ENCODE assay signal across 20 cellular contexts in genomic region chr6:128350416-128351254, GRCh38.
DNase-seq lines count a peak whose midpoint lies in the region; FAIRE-seq and TF ChIP-seq lines count a peak whose summit lies in the region.
"Had no signal": no experiment of that assay in that cellular context is flagged by ENCODE, and none has a peak within 500 bp of the region (broad histone marks: within the 10 kb centered on the region; RNA-seq: fewer than 3 reads in every experiment).

No MANE protein-coding gene starts in this region.

- H3K36me3 ChIP-seq in endothelial cell of umbilical vein (ENCODE audit: control insufficient read depth in 2 of 2, extremely low read depth in 1 of 2, insufficient read depth in 2 of 2, low read length in 2 of 2), result no peaks in the 10 kb centered on the region
- H3K36me3 ChIP-seq in small intestine (ENCODE audit: control insufficient read depth in 2 of 2, insufficient read depth in 2 of 2, low read length in 2 of 2), result no peaks in the 10 kb centered on the region
- H3K36me3 ChIP-seq: stomach had no signal

- H3K36me3 Mint-ChIP-seq in mesothelial cell of epicardium (no peaks in the 10 kb centered on the region), CD14-positive monocyte (no peaks in the 10 kb centered on the region)
- H3K36me3 Mint-ChIP-seq: activated naive CD4-positive, alpha-beta T cell treated with anti-CD3 and anti-CD28 coated beads, Interleukin-2, amount 50 U/mL, for 24 hours; natural killer cell treated with Interleukin-12 subunit alpha and Interleukin-12 subunit beta and Interleukin-15 and Interleukin-18, amount 100 ng/mL, for 72 hours had no signal

- H4K20me1 ChIP-seq in endothelial cell of umbilical vein (replicated peaks; ENCODE audit: control insufficient read depth, extremely low read depth, insufficient read depth, low read length), result no peaks in the 10 kb centered on the region

- DNase-seq in Daoy (ENCODE audit: low read depth), result peak; percentile 13
- DNase-seq in NCI-H226, result peak; percentile 82
- no peak for DNase-seq in endothelial cell of umbilical vein (ENCODE audit: low read depth, low spot score)
- no peak for DNase-seq in mesothelial cell of epicardium (ENCODE audit: low spot score in 2 of 2, unreplicated experiment in 2 of 2)
- no peak for DNase-seq in GF-D8 (lab: John Stamatoyannopoulos, UW)
- DNase-seq in CD14-positive monocyte (ENCODE audit: low spot score), result no peak
- no peak for DNase-seq in dorsolateral prefrontal cortex
- DNase-seq in small intestine, result no peak
- DNase-seq: activated CD8-positive, alpha-beta memory T cell treated with anti-CD3 and anti-CD28 coated beads, Interleukin-2, amount 50 U/mL, for 4 hours; KG1; NCI-H187 treated with DMSO at 0.1 percent for 48 hours; NK-92 treated with Interleukin-12 subunit alpha and Interleukin-12 subunit beta, amount 100 ng/mL, for 24 hours; stomach had no signal

- CTCF ChIA-PET in endothelial cell of umbilical vein (lab: Charles Lee), result interaction anchor here (1.6 to 1.8 kb wide), 2 partner anchors 9 to 166 kb away, joined by 3 to 5 read pairs; no protein-coding TSS in a partner anchor

- no peaks in the 10 kb centered on the region for H3K27me3 Mint-ChIP-seq in mesothelial cell of epicardium (ENCODE audit: low read depth)
- H3K27me3 Mint-ChIP-seq in CD14-positive monocyte (ENCODE audit: low read depth in 3 of 3), result peaks cover 1 to 2% (median 2%) of the 10 kb centered on the region in 3 donors
- H3K27me3 Mint-ChIP-seq: activated naive CD4-positive, alpha-beta T cell treated with anti-CD3 and anti-CD28 coated beads, Interleukin-2, amount 50 U/mL, for 24 hours; dendritic cell treated with granulocyte-macrophage colony-stimulating factor and Interleukin-4, amounts not matched to agents 40 ng/mL and 50 ng/mL, for 4 days had no signal

- H3K9me3 Mint-ChIP-seq in mesothelial cell of epicardium, result no peaks in the 10 kb centered on the region
- peaks cover 0 to 2% (median 0%) of the 10 kb centered on the region in 7 donors for H3K9me3 Mint-ChIP-seq in CD14-positive monocyte
- H3K9me3 Mint-ChIP-seq: activated naive CD4-positive, alpha-beta T cell treated with anti-CD3 and anti-CD28 coated beads, Interleukin-2, amount 50 U/mL, for 24 hours; dendritic cell treated with granulocyte-macrophage colony-stimulating factor and Interleukin-4, amounts not matched to agents 40 ng/mL and 50 ng/mL, for 4 days; natural killer cell treated with Interleukin-12 subunit alpha and Interleukin-12 subunit beta and Interleukin-15 and Interleukin-18, amount 100 ng/mL, for 72 hours had no signal

- WGBS in small intestine, 3 donors, result 41 to 65% (median 52%) methylated on average over 6 of the region's 6 CpGs

- dilution Hi-C loops in endothelial cell of umbilical vein (cut with MboI; ENCODE audit: extremely low pct_ligation_motif_present, low sequenced_read_pairs), result no loop called here

- H3K27me3 ChIP-seq in endothelial cell of umbilical vein (ENCODE audit: control insufficient read depth in 2 of 2, insufficient read depth in 2 of 2, low read length in 2 of 2), result no peaks in the 10 kb centered on the region
- H3K27me3 ChIP-seq in dorsolateral prefrontal cortex, result no peaks in the 10 kb centered on the region
- H3K27me3 ChIP-seq in small intestine (ENCODE audit: control insufficient read depth in 2 of 2, insufficient read depth in 2 of 2, low read length in 2 of 2), result no peaks in the 10 kb centered on the region
- H3K27me3 ChIP-seq: stomach had no signal

- FAIRE-seq in endothelial cell of umbilical vein (lab: Jason Lieb, UNC) (no peak), small intestine (lab: Jason Lieb, UNC) (no peak)
- FAIRE-seq: GM18507 had no signal

- no peaks in the 10 kb centered on the region for H3K9me1 ChIP-seq in endothelial cell of umbilical vein (replicated peaks; ENCODE audit: control insufficient read depth, extremely low read depth, insufficient read depth, low read length)

- no peaks in the 10 kb centered on the region for H3K9me3 ChIP-seq in endothelial cell of umbilical vein (replicated peaks; ENCODE audit: control insufficient read depth, insufficient read depth, low read length)
- H3K9me3 ChIP-seq in small intestine (ENCODE audit: control insufficient read depth, low read depth), result no peaks in the 10 kb centered on the region
- H3K9me3 ChIP-seq: stomach had no signal

- TF ChIP-seq CTCF in endothelial cell of umbilical vein (IDR thresholded peaks at IDR 0.05; ENCODE audit: extremely low read depth in 1 of 2, insufficient read depth in 1 of 2, low read depth in 1 of 2, low read length in 2 of 2) (no peak), mesothelial cell of epicardium (IDR thresholded peaks at IDR 0.05; ENCODE audit: unreplicated experiment) (no peak), CD14-positive monocyte (IDR thresholded peaks at IDR 0.05) (no peak), dorsolateral prefrontal cortex (IDR thresholded peaks at IDR 0.05 in 54 of 56, conservative IDR thresholded peaks at IDR 0.05 in 2 of 56; ENCODE audit: low read depth in 1 of 56, partially characterized antibody in 56 of 56) (no peak)

- POLR2A ChIA-PET in endothelial cell of umbilical vein (lab: Charles Lee), result no interaction called here

- H3K4me3 ChIP-seq in endothelial cell of umbilical vein (replicated peaks in 1 of 3; ENCODE audit: insufficient read depth in 1 of 3, low read depth in 1 of 3, low read length in 3 of 3), result no peak overlapping the region
- H3K4me3 ChIP-seq in dorsolateral prefrontal cortex, result no peak overlapping the region
- no peak overlapping the region for H3K4me3 ChIP-seq in small intestine (ENCODE audit: low read depth in 1 of 2, low read length in 2 of 2)
- H3K4me3 ChIP-seq: SK-N-MC, stomach had no signal

- H3K27ac ChIP-seq in endothelial cell of umbilical vein (ENCODE audit: insufficient read depth, low read depth, low read length), result no peak overlapping the region
- peak overlapping the region in 3 of 59 donors; percentile 11 to 26 (median 17) for H3K27ac ChIP-seq in dorsolateral prefrontal cortex
- no peak overlapping the region for H3K27ac ChIP-seq in small intestine (ENCODE audit: low read depth in 1 of 2, low read length in 1 of 2)
- H3K27ac ChIP-seq: C4-2B, SK-N-MC, VCaP had no signal

- no peak overlapping the region for H3K9ac ChIP-seq in endothelial cell of umbilical vein (replicated peaks; ENCODE audit: extremely low read depth, insufficient read depth, low read length)

- no peak for TF ChIP-seq POLR2A in endothelial cell of umbilical vein (IDR thresholded peaks at IDR 0.05; ENCODE audit: low read depth, low read length)

- no peak overlapping the region for H2AFZ ChIP-seq in endothelial cell of umbilical vein (ENCODE audit: low read depth, low read length)

- H3K79me2 ChIP-seq in endothelial cell of umbilical vein (ENCODE audit: control insufficient read depth, insufficient read depth, low read length), result peaks cover 22% of the 10 kb centered on the region

- no peak overlapping the region for H3K4me3 Mint-ChIP-seq in mesothelial cell of epicardium
- H3K4me3 Mint-ChIP-seq in CD14-positive monocyte, result no peak overlapping the region
- H3K4me3 Mint-ChIP-seq: activated naive CD4-positive, alpha-beta T cell treated with anti-CD3 and anti-CD28 coated beads, Interleukin-2, amount 50 U/mL, for 24 hours; dendritic cell treated with granulocyte-macrophage colony-stimulating factor and Interleukin-4, amounts not matched to agents 40 ng/mL and 50 ng/mL, for 4 days; natural killer cell treated with Interleukin-12 subunit alpha and Interleukin-12 subunit beta and Interleukin-15 and Interleukin-18, amount 100 ng/mL, for 72 hours had no signal

- no TSS peak for BruUV-seq in endothelial cell of umbilical vein (replicated peaks; lab: Mats Ljungman, UMichigan)

- H3K4me2 ChIP-seq in endothelial cell of umbilical vein (ENCODE audit: insufficient read depth, low read length), result no peak overlapping the region

- H3K27ac Mint-ChIP-seq in mesothelial cell of epicardium (peak overlapping the region; percentile 63), CD14-positive monocyte (no peak overlapping the region)
- H3K27ac Mint-ChIP-seq: activated naive CD4-positive, alpha-beta T cell treated with anti-CD3 and anti-CD28 coated beads, Interleukin-2, amount 50 U/mL, for 24 hours; dendritic cell treated with granulocyte-macrophage colony-stimulating factor and Interleukin-4, amounts not matched to agents 40 ng/mL and 50 ng/mL, for 4 days; natural killer cell treated with Interleukin-12 subunit alpha and Interleukin-12 subunit beta and Interleukin-15 and Interleukin-18, amount 100 ng/mL, for 72 hours had no signal

- intact Hi-C loops in endothelial cell of umbilical vein (cut with micrococcal nuclease) (no loop called here), CD14-positive monocyte (cut with micrococcal nuclease) (no loop called here), dorsolateral prefrontal cortex (cut with DNase I) (no loop called here)

- peaks cover 33% of the 10 kb centered on the region for H3K4me1 Mint-ChIP-seq in mesothelial cell of epicardium
- H3K4me1 Mint-ChIP-seq in CD14-positive monocyte, result no peaks in the 10 kb centered on the region
- H3K4me1 Mint-ChIP-seq: activated naive CD4-positive, alpha-beta T cell treated with anti-CD3 and anti-CD28 coated beads, Interleukin-2, amount 50 U/mL, for 24 hours had no signal

- H3K4me1 ChIP-seq in endothelial cell of umbilical vein (ENCODE audit: control insufficient read depth, extremely low read depth, insufficient read depth, low read length) (no peaks in the 10 kb centered on the region), small intestine (ENCODE audit: control insufficient read depth in 2 of 2, insufficient read depth in 1 of 2, low read depth in 1 of 2, low read length in 1 of 2) (peaks cover 0 to 2% of the 10 kb centered on the region in 2 donors)

TF ChIP-seq in endothelial cell of umbilical vein, 7 proteins besides CTCF, POLR2A, EP300 and RAD21:
- TF ChIP-seq POLR2AphosphoS5 (IDR thresholded peaks at IDR 0.05; ENCODE audit: insufficient read depth, low read depth, low read length) (no peak), MAX (IDR thresholded peaks at IDR 0.05; ENCODE audit: insufficient read depth, insufficient read length) (no peak), MYC (IDR thresholded peaks at IDR 0.05; ENCODE audit: low read depth, low read length) (no peak), JUN (IDR thresholded peaks at IDR 0.05; ENCODE audit: borderline replicate concordance, insufficient read depth, insufficient read length, low read depth) (no peak), FOS (IDR thresholded peaks at IDR 0.05; ENCODE audit: borderline replicate concordance, insufficient read depth, low read length) (peak; percentile 46)

Comparison
In these comparisons a context has a peak if more than half of its experiments do, and no peak if none do; other contexts are left out.
1. DNase-seq: peak in Daoy (single experiment) and NCI-H226 (single experiment); none in endothelial cell of umbilical vein (single experiment), mesothelial cell of epicardium (0 of 2), GF-D8 (single experiment), CD14-positive monocyte (single experiment), dorsolateral prefrontal cortex (0 of 10) and small intestine (single experiment).